In genomic region chr2:71710805-71711469, GRCh38 we compare ENCODE assay signal across 16 cellular contexts.
"Had no signal": no experiment of that assay in that cellular context is flagged by ENCODE, and none has a peak within 500 bp of the region (broad histone marks: within the 10 kb centered on the region; RNA-seq: fewer than 3 reads in every experiment).

No MANE protein-coding gene starts in this region.

- H3K27me3 ChIP-seq: right atrium auricular region, testis had no signal

- H3K4me3 ChIP-seq: mucosa of descending colon, prostate gland, right atrium auricular region, smooth muscle cell, testis had no signal

- H3K36me3 ChIP-seq: prostate gland, right atrium auricular region had no signal

- DNase-seq: activated CD4-positive, alpha-beta T cell treated with anti-CD3 and anti-CD28 coated beads, Interleukin-2, amount 10 ng/mL, durations not matched to agents 24 days and 14 days; activated CD4-positive, CD25-positive, alpha-beta regulatory T cell; activated CD8-positive, alpha-beta T cell treated with anti-CD3 and anti-CD28 coated beads, Interleukin-2, amount 10 ng/mL, durations not matched to agents 7 days and 5 days; activated naive CD4-positive, alpha-beta T cell treated with anti-CD3 and anti-CD28 coated beads, Interleukin-2, amount 50 U/mL, for 16 hours; activated T-cell treated with anti-CD3 and anti-CD28 coated beads, Interleukin-2, amount 50 U/mL, for 4 hours; effector memory CD8-positive, alpha-beta T cell; glutamatergic neuron; hypothalamus; left ventricle myocardium superior; naive B cell; stimulated activated CD4-positive, alpha-beta T cell treated with anti-CD3 and anti-CD28 coated beads, Interleukin-4, amount 100 ng/mL, for 4 hours had no signal

- H3K4me1 ChIP-seq: prostate gland, testis had no signal

- H3K27ac ChIP-seq: prostate gland, right atrium auricular region, testis had no signal

- H3K9me3 ChIP-seq: mucosa of descending colon, prostate gland, right atrium auricular region, testis had no signal
